Comparison of ENCODE assay signal across 9 cellular contexts in genomic region chr6:41200296-41200900, GRCh38. TPM values are rescaled to one million over a fixed set of nuclear protein-coding genes. Genes with fewer than 3 reads are reported as not detected.
DNase-seq lines count a peak whose midpoint lies in the region; ATAC-seq and TF ChIP-seq lines count a peak whose summit lies in the region.
"Had no signal": no experiment of that assay in that cellular context is flagged by ENCODE, and none has a peak within 500 bp of the region (broad histone marks: within the 10 kb centered on the region; RNA-seq: fewer than 3 reads in every experiment).

No MANE protein-coding gene starts in this region.

- H3F3A ChIP-seq in SU-DHL-6 (ENCODE audit: insufficient read depth): peaks cover 11% of the 10 kb centered on the region

- TF ChIP-seq CTCF in SU-DHL-6 (IDR thresholded peaks at IDR 0.05; ENCODE audit: insufficient read depth, low read length, poor library complexity, severe bottlenecking) (no peak), vagina (IDR thresholded peaks at IDR 0.05) (no peak)

- peak overlapping the region; percentile 6; the same call in 1 of the 2 replicates for H3K9ac ChIP-seq in SU-DHL-6 (ENCODE audit: low read length)
- no peak overlapping the region for H3K9ac ChIP-seq in mesendoderm (ENCODE audit: low read length)

- peak overlapping the region; percentile 22 for H3K56ac ChIP-seq in mesendoderm (ENCODE audit: low read length)

- peak overlapping the region; percentile 74 for H3K4me3 Mint-ChIP-seq in activated naive CD8-positive, alpha-beta T cell

- no peak overlapping the region for H2BK15ac ChIP-seq in mesendoderm (replicated peaks; ENCODE audit: low read depth)

- no peak overlapping the region for H2AK5ac ChIP-seq in mesendoderm (ENCODE audit: low read length)

- DNase-seq in AML-193 (lab: John Stamatoyannopoulos, UW) (peak; percentile 97 to 98), mesendoderm (peak; percentile 79), vagina (ENCODE audit: extremely low spot score in 2 of 2) (peak; percentile 52 to 86)

- no peak overlapping the region for H2BK5ac ChIP-seq in mesendoderm (ENCODE audit: low read length)

- H2AFZ ChIP-seq in SU-DHL-6 (ENCODE audit: low read depth, low read length, severe bottlenecking): peak overlapping the region; percentile 3

- H3K9me3 Mint-ChIP-seq in activated naive CD8-positive, alpha-beta T cell (ENCODE audit: low read depth): no peaks in the 10 kb centered on the region

- no peak overlapping the region for H3K4me3 ChIP-seq in SU-DHL-6 (ENCODE audit: insufficient read depth, low read length, poor library complexity, severe bottlenecking)
- H3K4me3 ChIP-seq in mesendoderm (ENCODE audit: low read length): no peak overlapping the region
- no peak overlapping the region for H3K4me3 ChIP-seq in vagina

- H4K5ac ChIP-seq in mesendoderm (ENCODE audit: low read length): no peak overlapping the region

- H3K9me3 ChIP-seq in SU-DHL-6 (ENCODE audit: insufficient read depth, low read length) (no peaks in the 10 kb centered on the region), vagina (no peaks in the 10 kb centered on the region)

- H3K27ac ChIP-seq in SU-DHL-6 (ENCODE audit: low read depth, low read length) (peak overlapping the region; percentile 66), mesendoderm (ENCODE audit: low read depth, low read length) (no peak overlapping the region), vagina (no peak overlapping the region)
- H3K27ac ChIP-seq: C4-2B had no signal

- no peak overlapping the region for H3K18ac ChIP-seq in mesendoderm (ENCODE audit: low read length)

- H3K36me3 Mint-ChIP-seq in activated naive CD8-positive, alpha-beta T cell: no peaks in the 10 kb centered on the region

- intact Hi-C loops in vagina (cut with DNase I): no loop called here

- H3K4me1 Mint-ChIP-seq in activated naive CD8-positive, alpha-beta T cell (ENCODE audit: low read depth): peaks cover 72% of the 10 kb centered on the region

- H3K36me3 ChIP-seq in SU-DHL-6 (ENCODE audit: low read length): no peaks in the 10 kb centered on the region
- H3K36me3 ChIP-seq in mesendoderm (ENCODE audit: control insufficient read depth, insufficient read depth, low read length): no peaks in the 10 kb centered on the region
- no peaks in the 10 kb centered on the region for H3K36me3 ChIP-seq in vagina

- no CpG with 5 or more reads among the region's 2 CpGs for WGBS in mesendoderm (ENCODE audit: extremely low coverage, insufficient coverage, low lambda C conversion rate)

- peak; percentile 26 for ATAC-seq in GM21825 (IDR thresholded peaks at IDR 0.05; ENCODE audit: unreplicated experiment)
- no peak for ATAC-seq in GM19397 (IDR thresholded peaks at IDR 0.05; ENCODE audit: unreplicated experiment)
- no peak for ATAC-seq in HG03442 (IDR thresholded peaks at IDR 0.05; ENCODE audit: unreplicated experiment)

- H3K27me3 Mint-ChIP-seq in activated naive CD8-positive, alpha-beta T cell: no peaks in the 10 kb centered on the region

- H3K79me2 ChIP-seq in SU-DHL-6 (ENCODE audit: insufficient read depth, low read length) (no peaks in the 10 kb centered on the region), mesendoderm (ENCODE audit: control insufficient read depth, insufficient read depth, low read length) (no peaks in the 10 kb centered on the region)

- H3K79me1 ChIP-seq in mesendoderm (ENCODE audit: low read length): no peaks in the 10 kb centered on the region

- H3K27ac Mint-ChIP-seq in activated naive CD8-positive, alpha-beta T cell: peak overlapping the region; percentile 89

- H4K8ac ChIP-seq in mesendoderm (ENCODE audit: low read depth, low read length): no peak overlapping the region

- H3K4me2 ChIP-seq in SU-DHL-6 (ENCODE audit: low read depth, low read length, poor library complexity, severe bottlenecking) (peak overlapping the region; percentile 38), mesendoderm (ENCODE audit: low read length) (no peak overlapping the region)

- peaks cover 7% of the 10 kb centered on the region for H3K4me1 ChIP-seq in mesendoderm (ENCODE audit: control insufficient read depth, low read depth, low read length)
- H3K4me1 ChIP-seq in vagina: no peaks in the 10 kb centered on the region

- no peaks in the 10 kb centered on the region for H4K20me1 ChIP-seq in SU-DHL-6 (ENCODE audit: low read depth, low read length)

- H3K9me2 ChIP-seq in SU-DHL-6 (replicated peaks; ENCODE audit: insufficient read depth, low read length): no peaks in the 10 kb centered on the region

- H3K23ac ChIP-seq in mesendoderm (ENCODE audit: low read length): no peak overlapping the region

- no peak overlapping the region for H2BK120ac ChIP-seq in mesendoderm (ENCODE audit: low read depth, low read length)

- H3K4ac ChIP-seq in mesendoderm (ENCODE audit: low read depth, low read length): no peak overlapping the region

- no peak for TF ChIP-seq POLR2A in vagina (IDR thresholded peaks at IDR 0.05)

- H3K27me3 ChIP-seq in SU-DHL-6 (ENCODE audit: low read length): peaks cover 4% of the 10 kb centered on the region; the same call in 1 of the 2 replicates
- no peaks in the 10 kb centered on the region for H3K27me3 ChIP-seq in mesendoderm (ENCODE audit: insufficient read depth, low read length, poor library complexity)
- H3K27me3 ChIP-seq in vagina: no peaks in the 10 kb centered on the region

RNA-seq across cellular contexts. Expression of gene TREML2, which starts 0.6 kb away (rescaled TPM):
- 0.48 TPM for polyA plus RNA-seq in mesendoderm (2013, experiment 1 of 2)
- 0.46 TPM for polyA plus RNA-seq in mesendoderm (2013, experiment 2 of 2)
- total RNA-seq in vagina: not detected

RNA-seq across cellular contexts. Expression of gene TREML4, which starts 27.8 kb away (rescaled TPM):
- not detected for polyA plus RNA-seq in mesendoderm (2013, experiment 1 of 2)
- polyA plus RNA-seq in mesendoderm (2013, experiment 2 of 2): 0.06 TPM
- total RNA-seq in vagina: not detected

RNA-seq across cellular contexts. Expression of gene TREM2, which starts 37.5 kb away (rescaled TPM):
- 0.22 TPM for polyA plus RNA-seq in mesendoderm (2013, experiment 1 of 2)
- 0.13 TPM for polyA plus RNA-seq in mesendoderm (2013, experiment 2 of 2)
- 5.2 TPM for total RNA-seq in vagina

RNA-seq across cellular contexts. Expression of gene TREML1, which starts 46.3 kb away (rescaled TPM):
- polyA plus RNA-seq in mesendoderm (2013, experiment 1 of 2): 0.58 TPM
- 0.57 TPM for polyA plus RNA-seq in mesendoderm (2013, experiment 2 of 2)
- not detected for total RNA-seq in vagina
